In the genomic region with DNA sequence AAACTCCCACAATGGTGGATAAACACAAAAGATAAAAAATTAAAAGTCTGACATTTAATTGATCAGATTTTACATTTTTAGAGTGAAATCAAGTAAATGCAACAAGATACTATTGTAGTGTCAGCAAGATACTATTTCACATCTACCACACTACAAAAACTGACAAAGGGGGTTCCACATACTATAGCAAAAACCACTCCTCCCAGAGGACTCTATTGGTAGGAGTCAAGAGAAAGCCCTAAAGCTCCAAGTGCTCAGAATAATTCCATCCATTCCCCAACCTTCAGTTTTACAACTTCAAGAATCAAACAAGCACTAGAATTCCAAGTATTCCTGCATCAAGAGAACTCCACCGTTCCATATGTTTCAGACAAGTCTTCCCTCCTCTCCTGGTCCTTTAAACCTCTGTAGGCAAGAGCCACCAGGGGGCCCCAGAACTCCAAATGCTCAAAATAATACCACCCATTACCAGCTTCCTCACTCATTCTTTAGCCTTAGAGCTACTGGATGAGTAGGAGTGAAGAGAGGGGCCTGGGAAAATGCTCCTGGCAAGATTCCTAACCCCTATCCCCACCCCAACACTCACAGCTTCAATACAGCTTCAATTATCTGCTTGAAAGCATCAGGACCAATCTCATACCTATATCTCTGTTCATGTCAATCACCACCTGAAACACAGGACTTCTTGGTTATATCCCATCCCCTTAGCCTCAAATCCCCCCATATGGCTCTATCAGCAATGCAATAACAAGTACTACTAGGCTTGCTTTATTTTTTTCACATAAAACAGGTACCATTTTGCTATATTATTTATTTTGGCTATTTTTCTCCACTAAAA, we compare ENCODE assay signal across 8 cellular contexts. TPM values are rescaled to one million over a fixed set of nuclear protein-coding genes. Genes with fewer than 3 reads are reported as not detected.
DNase-seq lines count a peak whose midpoint lies in the region; ATAC-seq and TF ChIP-seq lines count a peak whose summit lies in the region.

No MANE protein-coding gene starts in this region.

- peak; percentile 52 for ATAC-seq in GM18870 (IDR thresholded peaks at IDR 0.05; ENCODE audit: unreplicated experiment)
- no peak for ATAC-seq in GM21737 (IDR thresholded peaks at IDR 0.05; ENCODE audit: unreplicated experiment)

- peaks cover 3 to 27% of the 10 kb centered on the region in 2 donors for H3K4me1 Mint-ChIP-seq in immature natural killer cell

- H3K27ac Mint-ChIP-seq in immature natural killer cell = peak overlapping the region in 2 of 6 donors; percentile 14 to 60

- no peaks in the 10 kb centered on the region for H3K27me3 Mint-ChIP-seq in immature natural killer cell (ENCODE audit: low read depth in 3 of 3)

- in situ Hi-C loops in KBM-7 (cut with MboI; ENCODE audit: low pct_unique_long_range_greater_than_20kb, low sequenced_read_pairs) = loop anchor here (10.0 kb wide), 1 partner anchor 307 kb away; no protein-coding TSS in a partner anchor

- peak; percentile 89 for TF ChIP-seq CTCF in C4-2B (conservative IDR thresholded peaks at IDR 0.05)

- H3K9me3 Mint-ChIP-seq in immature natural killer cell = no peaks in the 10 kb centered on the region

- H3K4me3 Mint-ChIP-seq in immature natural killer cell = no peak overlapping the region

- H3K36me3 Mint-ChIP-seq in immature natural killer cell = peaks cover 0 to 8% (median 4%) of the 10 kb centered on the region in 3 donors

- H3K27ac ChIP-seq in C4-2B = no peak overlapping the region

- peak; percentile 78 for DNase-seq in KBM-7
- DNase-seq in SK-N-DZ (ENCODE audit: low spot score) = peak; percentile 59
- peak; percentile 56 for DNase-seq in astrocyte of the hippocampus (ENCODE audit: low read depth, low spot score)
- DNase-seq in immature natural killer cell = peak; percentile 43 to 54 (median 49)
- peak; percentile 15 for DNase-seq in stimulated activated CD8-positive, alpha-beta memory T cell treated with anti-CD3 and anti-CD28 coated beads, Interleukin-12 subunit alpha, Interleukin-12 subunit beta, amount 100 ng/mL, for 4 hours (ENCODE audit: low read depth)

RNA-seq across cellular contexts. Expression of gene TOR1AIP2, which starts 9.9 kb away (rescaled TPM):
- polyA plus RNA-seq in SK-N-DZ (2014; cell fraction: cytosol; rRNA removed) = 25.1 and 26.4 TPM in 2 replicates
- polyA plus RNA-seq in SK-N-DZ (2014; cell fraction: nucleus; rRNA removed) = 19.5 and 21.7 TPM in 2 replicates
- polyA plus RNA-seq in immature natural killer cell = 10 to 100 TPM in 1 of 3 donors, 1 to 10 TPM in 2; 8.7 to 15.5 (median 8.7) TPM

RNA-seq across cellular contexts. Expression of gene TOR1AIP1, which starts 14.4 kb away (rescaled TPM):
- 18.4 and 20.2 TPM in 2 replicates for polyA plus RNA-seq in SK-N-DZ (2014; cell fraction: cytosol; rRNA removed)
- polyA plus RNA-seq in SK-N-DZ (2014; cell fraction: nucleus; rRNA removed) = 5.4 and 8.4 TPM in 2 replicates
- polyA plus RNA-seq in immature natural killer cell = 10 to 100 TPM; 68.9 to 96.2 (median 76.3) TPM

Comparison
In these comparisons a context has a peak if more than half of its experiments do, and no peak if none do; other contexts are left out.
1. DNase-seq: peak in every context shown above with its lines; median percentile 78 in KBM-7; 59 in SK-N-DZ; 56 in astrocyte of the hippocampus; 49 in immature natural killer cell; 15 in stimulated activated CD8-positive, alpha-beta memory T cell treated with anti-CD3 and anti-CD28 coated beads, Interleukin-12 subunit alpha, Interleukin-12 subunit beta, amount 100 ng/mL, for 4 hours.